18 cellular contexts compared by ENCODE assay signal in genomic region chr5:38979535-38979934, GRCh38.
A peak's percentile ranks its signal among the peaks of the same experiment; 100 is the strongest.
DNase-seq lines count a peak whose midpoint lies in the region; ATAC-seq, FAIRE-seq and TF ChIP-seq lines count a peak whose summit lies in the region.
"Had no signal": no experiment of that assay in that cellular context is flagged by ENCODE, and none has a peak within 500 bp of the region (broad histone marks: within the 10 kb centered on the region; RNA-seq: fewer than 3 reads in every experiment).

No MANE protein-coding gene starts in this region.

- no peak for DNase-seq in activated naive CD8-positive, alpha-beta T cell treated with anti-CD3 and anti-CD28 coated beads for 36 hours
- DNase-seq in T-helper 17 cell (no peak), iris pigment epithelial cell (ENCODE audit: low read depth) (peak; percentile 3), testis (peak; percentile 70), GM19239 (ENCODE audit: insufficient read length, low spot score) (no peak), RKO (ENCODE audit: low spot score) (no peak)
- no peak for DNase-seq in stimulated activated naive CD4-positive, alpha-beta T cell treated with Interleukin-2 at 50 U/mL for 16 hours (lab: John Stamatoyannopoulos, UW)
- DNase-seq: CD8-positive, alpha-beta memory T cell; DMS79 treated with DMSO at 0.1 percent for 48 hours; GM23248; MG63; NCI-H1092 treated with DMSO at 0.1 percent for 48 hours; NCI-H2081 treated with DMSO at 0.1 percent for 48 hours; NCI-H510A treated with DMSO at 0.1 percent for 48 hours; NCI-H82; PC-9 had no signal

- peak overlapping the region in 1 of 2 donors; percentile 53 for H3K27ac ChIP-seq in testis
- H3K27ac ChIP-seq: GM23248, KMS-11, PC-9 had no signal

- H3K4me1 Mint-ChIP-seq in activated naive CD8-positive, alpha-beta T cell (ENCODE audit: low read depth): no peaks in the 10 kb centered on the region
- peaks cover 1% of the 10 kb centered on the region for H3K4me1 Mint-ChIP-seq in activated naive CD8-positive, alpha-beta T cell treated with anti-CD3 and anti-CD28 coated beads for 36 hours
- H3K4me1 Mint-ChIP-seq in T-helper 17 cell: peaks cover 16% of the 10 kb centered on the region

- no peaks in the 10 kb centered on the region for H3K27me3 ChIP-seq in testis
- H3K27me3 ChIP-seq: MG63 had no signal

- H3K4me3 Mint-ChIP-seq in activated naive CD8-positive, alpha-beta T cell: no peak overlapping the region
- H3K4me3 Mint-ChIP-seq in activated naive CD8-positive, alpha-beta T cell treated with anti-CD3 and anti-CD28 coated beads for 36 hours: no peak overlapping the region
- no peak overlapping the region for H3K4me3 Mint-ChIP-seq in T-helper 17 cell
- H3K4me3 Mint-ChIP-seq: CD8-positive, alpha-beta memory T cell had no signal

- H3K4me1 ChIP-seq in testis: no peaks in the 10 kb centered on the region

- H3K36me3 ChIP-seq in testis (ENCODE audit: low read depth, missing control alignments): no peaks in the 10 kb centered on the region

- FAIRE-seq in GM19239 (lab: Jason Lieb, UNC): no peak

- TF ChIP-seq POLR2A in testis (IDR thresholded peaks at IDR 0.05): no peak

- no peaks in the 10 kb centered on the region for H3K27me3 Mint-ChIP-seq in activated naive CD8-positive, alpha-beta T cell
- no peaks in the 10 kb centered on the region for H3K27me3 Mint-ChIP-seq in activated naive CD8-positive, alpha-beta T cell treated with anti-CD3 and anti-CD28 coated beads for 36 hours
- no peaks in the 10 kb centered on the region for H3K27me3 Mint-ChIP-seq in T-helper 17 cell
- H3K27me3 Mint-ChIP-seq: CD8-positive, alpha-beta memory T cell had no signal

- peak overlapping the region; percentile 46 for H3K27ac Mint-ChIP-seq in activated naive CD8-positive, alpha-beta T cell
- no peak overlapping the region for H3K27ac Mint-ChIP-seq in activated naive CD8-positive, alpha-beta T cell treated with anti-CD3 and anti-CD28 coated beads for 36 hours
- peak overlapping the region; percentile 71 for H3K27ac Mint-ChIP-seq in T-helper 17 cell

- intact Hi-C loops in testis (cut with DNase I; ENCODE audit: low total_unique reads): no loop called here

- H3K36me3 Mint-ChIP-seq in activated naive CD8-positive, alpha-beta T cell: no peaks in the 10 kb centered on the region
- H3K36me3 Mint-ChIP-seq in activated naive CD8-positive, alpha-beta T cell treated with anti-CD3 and anti-CD28 coated beads for 36 hours: no peaks in the 10 kb centered on the region
- H3K36me3 Mint-ChIP-seq in T-helper 17 cell (ENCODE audit: low read depth): peaks cover 12% of the 10 kb centered on the region

- H3K4me3 ChIP-seq in testis: no peak overlapping the region
- H3K4me3 ChIP-seq: GM23248, MG63, PC-9 had no signal

- ATAC-seq in T-helper 17 cell: no peak

- WGBS in testis, 2 donors: 52 to 78% methylated on average over 2 of the region's 2 CpGs

- H3K9me3 ChIP-seq in T-helper 17 cell (ENCODE audit: control insufficient read depth, low read length, poor library complexity, severe bottlenecking) (no peaks in the 10 kb centered on the region), testis (no peaks in the 10 kb centered on the region)
- H3K9me3 ChIP-seq: MG63 had no signal

- no peak for TF ChIP-seq CTCF in testis (IDR thresholded peaks at IDR 0.05)

- H3K9me3 Mint-ChIP-seq in activated naive CD8-positive, alpha-beta T cell (ENCODE audit: low read depth): no peaks in the 10 kb centered on the region
- no peaks in the 10 kb centered on the region for H3K9me3 Mint-ChIP-seq in activated naive CD8-positive, alpha-beta T cell treated with anti-CD3 and anti-CD28 coated beads for 36 hours
- H3K9me3 Mint-ChIP-seq: CD8-positive, alpha-beta memory T cell had no signal

Comparison
In these comparisons a context has a peak if more than half of its experiments do, and no peak if none do; other contexts are left out.
1. DNase-seq: peak in iris pigment epithelial cell (single experiment) and testis (single experiment); none in activated naive CD8-positive, alpha-beta T cell treated with anti-CD3 and anti-CD28 coated beads for 36 hours (single experiment), T-helper 17 cell (0 of 3), GM19239 (single experiment), RKO (single experiment) and stimulated activated naive CD4-positive, alpha-beta T cell treated with Interleukin-2 at 50 U/mL for 16 hours (single experiment).